8 cellular contexts compared by ENCODE assay signal in genomic region chr7:8365499-8366110, GRCh38.
DNase-seq lines count a peak whose midpoint lies in the region; ATAC-seq, FAIRE-seq and TF ChIP-seq lines count a peak whose summit lies in the region.

No MANE protein-coding gene starts in this region.

- H3K9me3 ChIP-seq in left ventricle myocardium inferior (replicated peaks), result no peaks in the 10 kb centered on the region
- H3K9me3 ChIP-seq in right cardiac atrium (ENCODE audit: control insufficient read depth, low read length), result no peaks in the 10 kb centered on the region

- TF ChIP-seq CTCF in left ventricle myocardium inferior (IDR thresholded peaks at IDR 0.05; ENCODE audit: borderline replicate concordance), result peak; percentile 53

- WGBS in right cardiac atrium, result 50% methylated on average over 2 of the region's 2 CpGs

- H3K36me3 ChIP-seq in left ventricle myocardium inferior, result no peaks in the 10 kb centered on the region

- H3K4me1 ChIP-seq in left ventricle myocardium inferior (no peaks in the 10 kb centered on the region), right cardiac atrium (ENCODE audit: control insufficient read depth, insufficient read depth, low read length) (no peaks in the 10 kb centered on the region)

- FAIRE-seq in urothelium cell line (lab: Jason Lieb, UNC), result peak; percentile 75

- intact Hi-C loops in left ventricle myocardium inferior (cut with micrococcal nuclease) (no loop called here), right cardiac atrium (cut with DNase I) (no loop called here)

- H3K4me3 ChIP-seq in left ventricle myocardium inferior (no peak overlapping the region), right cardiac atrium (ENCODE audit: low read length) (no peak overlapping the region)

- no peak overlapping the region for H3K27ac ChIP-seq in left ventricle myocardium inferior (replicated peaks)
- no peak overlapping the region for H3K27ac ChIP-seq in right cardiac atrium (ENCODE audit: low read length)

- no peak for ATAC-seq in right cardiac atrium
- ATAC-seq in HG03378 (IDR thresholded peaks at IDR 0.05; ENCODE audit: unreplicated experiment), result no peak
- ATAC-seq in activated CD4-positive, CD25-positive, alpha-beta regulatory T cell treated with anti-CD3 and anti-CD28 coated beads, Interleukin-2, amount 50 U/mL, for 24 hours, result no peak

- H3K27me3 ChIP-seq in left ventricle myocardium inferior (ENCODE audit: low read depth) (no peaks in the 10 kb centered on the region), right cardiac atrium (ENCODE audit: control insufficient read depth, insufficient read depth) (no peaks in the 10 kb centered on the region)

- no peak for DNase-seq in left ventricle myocardium inferior
- no peak for DNase-seq in right cardiac atrium
- peak; percentile 66 for DNase-seq in NCI-H146 treated with DMSO at 0.1 percent for 48 hours (lab: John Stamatoyannopoulos, UW; ENCODE audit: unreplicated experiment)
- peak; percentile 0 for DNase-seq in astrocyte of the hippocampus (ENCODE audit: low read depth, low spot score)
- DNase-seq in urothelium cell line (ENCODE audit: low spot score), result peak; percentile 47
- no peak for DNase-seq in SIG-M5 treated with dmso at 0.1 percent for 504 hours (lab: John Stamatoyannopoulos, UW; ENCODE audit: unreplicated experiment)

Comparison
In these comparisons a context has a peak if more than half of its experiments do, and no peak if none do; other contexts are left out.
1. DNase-seq: peak in NCI-H146 treated with DMSO at 0.1 percent for 48 hours (single experiment), astrocyte of the hippocampus (single experiment) and urothelium cell line (single experiment); none in left ventricle myocardium inferior (single experiment), right cardiac atrium (0 of 3) and SIG-M5 treated with dmso at 0.1 percent for 504 hours (single experiment).